10 cellular contexts compared by ENCODE assay signal in genomic region chr12:68482660-68483059, GRCh38.
DNase-seq lines count a peak whose midpoint lies in the region; ATAC-seq lines count a peak whose summit lies in the region.
"Had no signal": no experiment of that assay in that cellular context is flagged by ENCODE, and none has a peak within 500 bp of the region (broad histone marks: within the 10 kb centered on the region; RNA-seq: fewer than 3 reads in every experiment).

No MANE protein-coding gene starts in this region.

- peaks cover 4% of the 10 kb centered on the region for H3K9me3 Mint-ChIP-seq in activated T-cell treated with anti-CD3 and anti-CD28 coated beads, Interleukin-2, amount 50 U/mL, for 4 hours
- H3K9me3 Mint-ChIP-seq in stimulated activated naive CD8-positive, alpha-beta T cell treated with anti-CD3 and anti-CD28 coated beads, Interleukin-15, amount 100 ng/mL, for 72 hours, result peaks cover 0 to 10% of the 10 kb centered on the region in 2 donors
- H3K9me3 Mint-ChIP-seq: neural crest cell had no signal

- H3K27me3 Mint-ChIP-seq in activated T-cell treated with anti-CD3 and anti-CD28 coated beads, Interleukin-2, amount 50 U/mL, for 4 hours (ENCODE audit: low read depth), result no peaks in the 10 kb centered on the region
- H3K27me3 Mint-ChIP-seq in stimulated activated naive CD8-positive, alpha-beta T cell treated with anti-CD3 and anti-CD28 coated beads, Interleukin-15, amount 100 ng/mL, for 72 hours, result no peaks in the 10 kb centered on the region

- H3K4me3 Mint-ChIP-seq in activated T-cell treated with anti-CD3 and anti-CD28 coated beads, Interleukin-2, amount 50 U/mL, for 4 hours, result no peak overlapping the region
- H3K4me3 Mint-ChIP-seq in stimulated activated naive CD8-positive, alpha-beta T cell treated with anti-CD3 and anti-CD28 coated beads, Interleukin-15, amount 100 ng/mL, for 72 hours, result peak overlapping the region; percentile 34 to 35
- H3K4me3 Mint-ChIP-seq: neural crest cell had no signal

- no peak for ATAC-seq in activated T-cell treated with anti-CD3 and anti-CD28 coated beads, Interleukin-2, amount 50 U/mL, for 4 hours
- peak; percentile 78 for ATAC-seq in HG02642 (IDR thresholded peaks at IDR 0.05; ENCODE audit: poor library complexity, unreplicated experiment)
- ATAC-seq in stimulated activated naive CD8-positive, alpha-beta T cell treated with anti-CD3 and anti-CD28 coated beads, Interleukin-15, amount 100 ng/mL, for 72 hours, result peak; percentile 72

- no peaks in the 10 kb centered on the region for H3K36me3 Mint-ChIP-seq in activated T-cell treated with anti-CD3 and anti-CD28 coated beads, Interleukin-2, amount 50 U/mL, for 4 hours (ENCODE audit: insufficient read depth)

- peak overlapping the region; percentile 80 to 85 for H3K27ac Mint-ChIP-seq in stimulated activated naive CD8-positive, alpha-beta T cell treated with anti-CD3 and anti-CD28 coated beads, Interleukin-15, amount 100 ng/mL, for 72 hours

- H3K4me1 Mint-ChIP-seq in activated T-cell treated with anti-CD3 and anti-CD28 coated beads, Interleukin-2, amount 50 U/mL, for 4 hours (ENCODE audit: low read depth), result peaks cover 37% of the 10 kb centered on the region
- H3K4me1 Mint-ChIP-seq in stimulated activated naive CD8-positive, alpha-beta T cell treated with anti-CD3 and anti-CD28 coated beads, Interleukin-15, amount 100 ng/mL, for 72 hours, result peaks cover 43% of the 10 kb centered on the region

- peak; percentile 31 for DNase-seq in activated T-cell treated with anti-CD3 and anti-CD28 coated beads, Interleukin-2, amount 50 U/mL, for 48 hours
- DNase-seq in activated T-cell treated with anti-CD3 and anti-CD28 coated beads, Interleukin-2, amount 50 U/mL, for 4 hours, result no peak
- DNase-seq in NCI-H526 (lab: John Stamatoyannopoulos, UW) (peak; percentile 11 to 30), HuH-7.5 (ENCODE audit: low spot score) (no peak), cardiac septum (ENCODE audit: low spot score) (no peak), amniotic stem cell (lab: John Stamatoyannopoulos, UW) (no peak)
- DNase-seq in stimulated activated naive CD8-positive, alpha-beta T cell treated with anti-CD3 and anti-CD28 coated beads, Interleukin-15, amount 100 ng/mL, for 72 hours, result peak in 1 of 2 donors; percentile 46
- DNase-seq: activated CD4-positive, CD25-positive, alpha-beta regulatory T cell had no signal

- intact Hi-C loops in cardiac septum (cut with DNase I), result no loop called here

Comparison
In these comparisons a context has a peak if more than half of its experiments do, and no peak if none do; other contexts are left out.
1. DNase-seq: peak in activated T-cell treated with anti-CD3 and anti-CD28 coated beads, Interleukin-2, amount 50 U/mL, for 48 hours (2 of 2) and NCI-H526 (2 of 2); none in activated T-cell treated with anti-CD3 and anti-CD28 coated beads, Interleukin-2, amount 50 U/mL, for 4 hours (single experiment), HuH-7.5 (single experiment), cardiac septum (single experiment) and amniotic stem cell (single experiment).
2. ATAC-seq: peak in HG02642 (single experiment) and stimulated activated naive CD8-positive, alpha-beta T cell treated with anti-CD3 and anti-CD28 coated beads, Interleukin-15, amount 100 ng/mL, for 72 hours (single experiment); none in activated T-cell treated with anti-CD3 and anti-CD28 coated beads, Interleukin-2, amount 50 U/mL, for 4 hours (0 of 2).